ENCODE assay signal across 20 cellular contexts in the genomic region with DNA sequence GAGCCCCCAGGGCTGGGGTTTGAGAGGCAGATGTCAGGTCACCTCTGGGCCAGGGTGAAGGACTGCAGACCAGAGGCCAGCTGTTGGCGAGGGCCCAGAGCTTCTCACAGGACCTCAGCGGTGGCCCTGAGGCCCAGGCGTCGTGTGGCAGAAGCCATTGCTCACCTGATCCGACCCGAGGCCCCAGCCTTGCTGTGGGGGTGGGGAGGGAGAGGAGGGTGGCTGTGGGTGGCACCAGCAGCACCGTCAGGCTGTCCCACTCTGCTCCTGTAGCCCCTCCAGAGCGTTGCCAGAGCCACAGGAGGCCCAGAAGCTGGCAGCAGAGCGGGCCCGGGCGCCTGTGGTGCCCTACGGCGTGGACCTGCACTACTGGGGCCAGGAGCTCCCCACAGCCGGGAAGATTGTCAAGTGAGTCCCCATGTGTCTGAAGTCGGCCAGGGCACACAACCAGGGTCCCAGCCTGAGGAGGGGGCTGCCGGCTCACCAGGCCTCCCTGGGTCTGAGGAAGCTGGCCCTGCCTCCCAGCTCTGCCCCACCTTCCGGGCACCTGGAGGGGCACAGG. TPM values are rescaled to one million over a fixed set of nuclear protein-coding genes. Genes with fewer than 3 reads are reported as not detected.
"Had no signal": no experiment of that assay in that cellular context is flagged by ENCODE, and none has a peak within 500 bp of the region (broad histone marks: within the 10 kb centered on the region; RNA-seq: fewer than 3 reads in every experiment).

No MANE protein-coding gene starts in this region.

- H3K27ac ChIP-seq: ascending aorta, breast epithelium, heart right ventricle, parathyroid adenoma, upper lobe of right lung had no signal

- FAIRE-seq: frontal cortex, small intestine had no signal

- H3K4me3 ChIP-seq: ascending aorta, breast epithelium, heart right ventricle, upper lobe of right lung had no signal

- ATAC-seq: activated CD4-positive, CD25-positive, alpha-beta regulatory T cell treated with anti-CD3 and anti-CD28 coated beads, Interleukin-2, amount 50 U/mL, for 24 hours; activated naive CD8-positive, alpha-beta T cell treated with anti-CD3 and anti-CD28 coated beads, Interleukin-2, amount 50 U/mL, for 24 hours; heart right ventricle; stimulated activated naive CD8-positive, alpha-beta T cell treated with anti-CD3 and anti-CD28 coated beads, Interleukin-15, Interleukin-2, amounts not matched to agents 100 U/mL and 50 U/mL, for 24 hours; upper lobe of right lung had no signal

- H3K36me3 ChIP-seq: breast epithelium had no signal

- H3K4me1 ChIP-seq: ascending aorta, breast epithelium, heart right ventricle, parathyroid adenoma, upper lobe of right lung had no signal

- H3K9ac ChIP-seq: parathyroid adenoma had no signal

- H3K27me3 ChIP-seq: ascending aorta, breast epithelium, heart right ventricle, upper lobe of right lung had no signal

- DNase-seq: activated naive CD4-positive, alpha-beta T cell; activated naive CD8-positive, alpha-beta T cell treated with anti-CD3 and anti-CD28 coated beads, Interleukin-2, amount 50 U/mL, for 24 hours; nephron progenitor cell; retina; small intestine; stimulated activated naive CD8-positive, alpha-beta T cell treated with anti-CD3 and anti-CD28 coated beads, Interleukin-15, Interleukin-2, amounts not matched to agents 100 U/mL and 50 U/mL, for 24 hours had no signal

- H3K9me3 ChIP-seq: ascending aorta, breast epithelium, heart right ventricle, upper lobe of right lung had no signal

- H3K79me2 ChIP-seq: parathyroid adenoma had no signal

- H2AFZ ChIP-seq: parathyroid adenoma had no signal

RNA-seq across cellular contexts. Expression of a gene that starts 30.4 kb away (rescaled TPM):
- total RNA-seq: activated CD8-positive, alpha-beta memory T cell treated with anti-CD3 and anti-CD28 coated beads for 36 hours; activated T-helper 1 cell treated with anti-CD3 and anti-CD28 coated beads, Interleukin-12 subunit alpha, Interleukin-12 subunit beta, Interleukin-2, Interleukin-4 antibody, amounts not matched to agents 30 ng/mL and 10 ng/mL and 1 ng/mL, durations not matched to agents 14 hours and 24 hours and 36 hours; ascending aorta; breast epithelium; dermis microvascular lymphatic vessel endothelial cell; epithelial cell of proximal tubule; frontal cortex; heart right ventricle; liver; SK-MEL-5; temporal lobe; upper lobe of right lung had no signal
- polyA plus RNA-seq: heart right ventricle, liver, small intestine had no signal
